In genomic region chr1:17214876-17215544, GRCh38 we compare ENCODE assay signal across 1 cellular context.
TF ChIP-seq lines count a peak whose summit lies in the region.

No MANE protein-coding gene starts in this region.

TF ChIP-seq in HepG2, 621 proteins besides CTCF, POLR2A, EP300 and RAD21:
- TF ChIP-seq ZNF598 (CRISPR knock-in tag; IDR thresholded peaks at IDR 0.05; ENCODE audit: borderline replicate concordance), result no peak
- no peak for TF ChIP-seq CCAR2 (optimal IDR thresholded peaks at IDR 0.05; ENCODE audit: low read depth, low read length)
- no peak for TF ChIP-seq SATB2 (CRISPR knock-in tag; IDR thresholded peaks at IDR 0.05)
- no peak for TF ChIP-seq ZNF7 (CRISPR knock-in tag; IDR thresholded peaks at IDR 0.05)
- peak; percentile 84 for TF ChIP-seq CREB1 (IDR thresholded peaks at IDR 0.05)
- TF ChIP-seq CREB1 (CRISPR knock-in tag; IDR thresholded peaks at IDR 0.05), result no peak
